Comparison of ENCODE assay signal across 17 cellular contexts in the genomic region with DNA sequence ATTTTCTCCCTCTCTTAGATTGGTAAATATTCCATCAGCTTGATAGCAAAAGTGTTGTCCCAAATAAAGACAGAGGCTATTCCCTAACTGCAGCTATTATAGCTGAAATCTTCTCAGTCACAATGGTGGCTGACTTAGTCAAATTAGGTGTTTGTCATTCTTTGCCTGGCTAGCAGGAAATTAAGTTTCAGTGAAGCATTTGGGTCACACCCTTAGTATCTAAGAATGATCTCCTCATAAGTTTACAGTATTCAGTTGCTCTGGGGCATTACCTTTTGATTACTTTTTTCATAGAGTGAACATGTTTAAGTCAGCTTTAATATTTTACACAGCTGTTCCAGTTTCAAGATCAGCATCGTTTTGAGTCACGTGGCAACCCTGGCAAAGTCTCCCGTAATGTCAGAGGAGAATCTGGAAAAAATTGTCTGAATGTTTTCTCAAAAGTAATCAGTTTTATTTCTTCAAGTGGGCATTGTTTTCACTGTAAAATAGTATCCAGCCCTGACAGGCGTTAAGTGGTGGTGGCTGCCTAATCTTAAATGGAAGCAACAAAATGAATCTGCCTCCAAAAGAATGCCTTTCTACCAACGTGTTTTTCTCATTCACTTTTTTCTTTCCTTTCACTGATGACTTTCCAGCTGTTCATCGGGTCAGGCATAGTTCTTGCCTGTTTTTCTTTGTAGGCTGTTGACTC.
DNase-seq lines count a peak whose midpoint lies in the region; ATAC-seq, FAIRE-seq and TF ChIP-seq lines count a peak whose summit lies in the region.
"Had no signal": no experiment of that assay in that cellular context is flagged by ENCODE, and none has a peak within 500 bp of the region (broad histone marks: within the 10 kb centered on the region; RNA-seq: fewer than 3 reads in every experiment).

No MANE protein-coding gene starts in this region.

- peak overlapping the region; percentile 1; the same call in 1 of the 3 replicates for H2BK15ac ChIP-seq in IMR-90 (ENCODE audit: low read depth, low read length)

- H3K4me3 ChIP-seq in IMR-90 (ENCODE audit: insufficient read depth, low read depth, low read length) = no peak overlapping the region
- no peak overlapping the region for H3K4me3 ChIP-seq in bronchial epithelial cell (ENCODE audit: low read depth, low read length)
- H3K4me3 ChIP-seq in hepatocyte = no peak overlapping the region
- peak overlapping the region; percentile 51 for H3K4me3 ChIP-seq in skeletal muscle satellite cell (ENCODE audit: low read length)

- intact Hi-C loops in IMR-90 (cut with micrococcal nuclease) = no loop called here

- no peak overlapping the region for H3K18ac ChIP-seq in IMR-90 (ENCODE audit: low read depth, low read length)

- H2AK5ac ChIP-seq in IMR-90 (ENCODE audit: low read depth, low read length) = no peak overlapping the region

- no peak overlapping the region for H3K56ac ChIP-seq in IMR-90 (ENCODE audit: extremely low read depth, insufficient read depth, low read length)

- no peak for TF ChIP-seq RAD21 in IMR-90 (IDR thresholded peaks at IDR 0.05; ENCODE audit: low read length)

- dilution Hi-C loops in IMR-90 (cut with HindIII; ENCODE audit: low sequenced_read_pairs, unreplicated experiment) = no loop called here

- DNase-seq in IMR-90 = peak; percentile 13
- DNase-seq in bronchial epithelial cell (ENCODE audit: low read depth) = peak; percentile 49
- no peak for DNase-seq in hepatocyte (ENCODE audit: low spot score)
- DNase-seq in SHP77 (lab: John Stamatoyannopoulos, UW) = no peak
- no peak for DNase-seq in DMS79 treated with DMSO at 0.1 percent for 48 hours (lab: John Stamatoyannopoulos, UW)
- DNase-seq in DMS153 (lab: John Stamatoyannopoulos, UW) = no peak
- DNase-seq in dedifferentiated amniotic fluid mesenchymal stem cell (ENCODE audit: extremely low spot score) = no peak
- DNase-seq: activated CD8-positive, alpha-beta memory T cell treated with anti-CD3 and anti-CD28 coated beads, Interleukin-2, amount 50 U/mL, for 4 hours; cerebellar nuclear complex; DMS79; erythroblast; KBM-7; NCI-H1436 treated with DMSO at 0.1 percent for 48 hours; OCI-M1 had no signal

- no peak for TF ChIP-seq POLR2A in IMR-90 (IDR thresholded peaks at IDR 0.05; ENCODE audit: low read depth, low read length)

- no peaks in the 10 kb centered on the region for H3K9me2 ChIP-seq in hepatocyte (replicated peaks; ENCODE audit: insufficient read depth)

- H3K4me1 ChIP-seq in IMR-90 (ENCODE audit: control insufficient read depth, insufficient read depth, low read length) (no peaks in the 10 kb centered on the region), hepatocyte (ENCODE audit: insufficient read depth) (peaks cover 8% of the 10 kb centered on the region), skeletal muscle satellite cell (ENCODE audit: control insufficient read depth, insufficient read depth, low read length) (peaks cover 18% of the 10 kb centered on the region)
- H3K4me1 ChIP-seq: parathyroid adenoma had no signal

- H4K91ac ChIP-seq in IMR-90 (ENCODE audit: insufficient read depth, low read depth, low read length) = no peak overlapping the region

- peak overlapping the region; percentile 69 for H2BK120ac ChIP-seq in IMR-90 (ENCODE audit: low read depth, low read length)

- no peak overlapping the region for H4K5ac ChIP-seq in IMR-90 (ENCODE audit: low read depth, low read length)

- WGBS in IMR-90 (ENCODE audit: extremely low coverage in 2 of 2, insufficient read length in 1 of 2), 2 experiments = 40% methylated on average over 1 of the region's 6 CpGs; no CpG with 5 or more reads in 1 of the 2 experiments
- 50% methylated on average over 6 of the region's 6 CpGs for WGBS in hepatocyte (ENCODE audit: low lambda C conversion rate, missing lambda C conversion rate)

- CTCF ChIA-PET in IMR-90 (lab: Yijun Ruan, JAX) = no interaction called here

- BruUV-seq in IMR-90 (replicated peaks; lab: Mats Ljungman, UMichigan) = no TSS peak

- H3K27me3 ChIP-seq in IMR-90 (ENCODE audit: control insufficient read depth, insufficient read depth, low read length) (no peaks in the 10 kb centered on the region), bronchial epithelial cell (ENCODE audit: control insufficient read depth, insufficient read depth, low read length) (no peaks in the 10 kb centered on the region), hepatocyte (no peaks in the 10 kb centered on the region), skeletal muscle satellite cell (ENCODE audit: control insufficient read depth, insufficient read depth, low read length) (no peaks in the 10 kb centered on the region)

- H2BK20ac ChIP-seq in IMR-90 (ENCODE audit: low read depth, low read length) = peak overlapping the region; percentile 68

- H3K4me2 ChIP-seq in IMR-90 (ENCODE audit: low read depth, low read length) (peak overlapping the region; percentile 3; the same call in 1 of the 2 replicates), hepatocyte (peak overlapping the region; percentile 43), skeletal muscle satellite cell (ENCODE audit: low read length) (peak overlapping the region; percentile 52)

- H3K9me3 ChIP-seq in IMR-90 (ENCODE audit: control insufficient read depth, insufficient read depth, low read length) (no peaks in the 10 kb centered on the region), hepatocyte (ENCODE audit: low read depth) (no peaks in the 10 kb centered on the region), skeletal muscle satellite cell (replicated peaks; ENCODE audit: low read length) (no peaks in the 10 kb centered on the region)

- no peak overlapping the region; the same call in 1 of the 2 replicates for H3K14ac ChIP-seq in IMR-90 (replicated peaks; ENCODE audit: low read depth, low read length)

- H4K20me1 ChIP-seq in IMR-90 (ENCODE audit: insufficient read depth, low read length) = no peaks in the 10 kb centered on the region
- no peaks in the 10 kb centered on the region for H4K20me1 ChIP-seq in hepatocyte (ENCODE audit: insufficient read depth, poor library complexity, severe bottlenecking)

- H4K8ac ChIP-seq in IMR-90 (ENCODE audit: low read depth in 2 of 2, low read length in 2 of 2) = peak overlapping the region in 1 of 2 experiments; percentile 27; a peak in 1 of 4 replicates

- no peak overlapping the region for H2AK9ac ChIP-seq in IMR-90 (replicated peaks; ENCODE audit: low read depth, low read length, poor library complexity)

- H3K9ac ChIP-seq in IMR-90 (ENCODE audit: low read depth, low read length) (no peak overlapping the region), skeletal muscle satellite cell (ENCODE audit: low read depth, low read length) (no peak overlapping the region)
- H3K9ac ChIP-seq: parathyroid adenoma had no signal

- no peak for TF ChIP-seq CTCF in IMR-90 (conservative IDR thresholded peaks at IDR 0.05; ENCODE audit: low read depth, low read length)
- no peak for TF ChIP-seq CTCF in bronchial epithelial cell (IDR thresholded peaks at IDR 0.05; ENCODE audit: insufficient read depth, low read length, severe bottlenecking)
- TF ChIP-seq CTCF in hepatocyte (IDR thresholded peaks at IDR 0.05; ENCODE audit: poor library complexity) = no peak

- H3K27ac ChIP-seq in IMR-90 (ENCODE audit: insufficient read depth, low read length) = no peak overlapping the region
- H3K27ac ChIP-seq in hepatocyte = no peak overlapping the region
- H3K27ac ChIP-seq: C4-2B, parathyroid adenoma had no signal

- POLR2A ChIA-PET in IMR-90 (lab: Charles Lee; ENCODE audit: unreplicated experiment) = no interaction called here

- H3K36me3 ChIP-seq in IMR-90 (ENCODE audit: control insufficient read depth, insufficient read depth, low read length) (no peaks in the 10 kb centered on the region), bronchial epithelial cell (ENCODE audit: control insufficient read depth, insufficient read depth, low read length) (no peaks in the 10 kb centered on the region), hepatocyte (replicated peaks; ENCODE audit: insufficient read depth, low read depth) (no peaks in the 10 kb centered on the region), skeletal muscle satellite cell (ENCODE audit: insufficient read depth, low read length) (no peaks in the 10 kb centered on the region)

- H3K79me2 ChIP-seq in hepatocyte = no peaks in the 10 kb centered on the region
- H3K79me2 ChIP-seq: parathyroid adenoma had no signal

- in situ Hi-C loops in IMR-90 (cut with MboI; ENCODE audit: low sequenced_read_pairs) = no loop called here

- H2AFZ ChIP-seq in IMR-90 (replicated peaks; ENCODE audit: low read length, poor library complexity) = no peak overlapping the region
- no peak overlapping the region for H2AFZ ChIP-seq in hepatocyte
- H2AFZ ChIP-seq: parathyroid adenoma had no signal

- no peak for FAIRE-seq in bronchial epithelial cell (lab: Jason Lieb, UNC)

- no peak overlapping the region for H2BK5ac ChIP-seq in IMR-90 (ENCODE audit: low read depth, low read length, poor library complexity, severe bottlenecking)

- H3K4ac ChIP-seq in IMR-90 (ENCODE audit: low read depth, low read length) = no peak overlapping the region; the same call in 1 of the 2 replicates

- H3K23ac ChIP-seq in IMR-90 (ENCODE audit: low read depth, low read length) = no peak overlapping the region

- no peaks in the 10 kb centered on the region for H3K9me1 ChIP-seq in IMR-90 (ENCODE audit: insufficient read depth, low read length)

- H3K79me1 ChIP-seq in IMR-90 (ENCODE audit: low read depth in 1 of 2, low read length in 2 of 2) = no peaks in the 10 kb centered on the region

- ATAC-seq in IMR-90 (ENCODE audit: low read depth) = peak; percentile 27; the same call in 1 of the 2 replicates

TF ChIP-seq in IMR-90, 13 proteins besides CTCF, POLR2A, EP300 and RAD21:
- TF ChIP-seq RFX5 (IDR thresholded peaks at IDR 0.05; ENCODE audit: low read depth, low read length) = no peak
- TF ChIP-seq, protein P1, sequence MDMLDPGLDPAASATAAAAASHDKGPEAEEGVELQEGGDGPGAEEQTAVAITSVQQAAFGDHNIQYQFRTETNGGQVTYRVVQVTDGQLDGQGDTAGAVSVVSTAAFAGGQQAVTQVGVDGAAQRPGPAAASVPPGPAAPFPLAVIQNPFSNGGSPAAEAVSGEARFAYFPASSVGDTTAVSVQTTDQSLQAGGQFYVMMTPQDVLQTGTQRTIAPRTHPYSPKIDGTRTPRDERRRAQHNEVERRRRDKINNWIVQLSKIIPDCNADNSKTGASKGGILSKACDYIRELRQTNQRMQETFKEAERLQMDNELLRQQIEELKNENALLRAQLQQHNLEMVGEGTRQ (IDR thresholded peaks at IDR 0.05; ENCODE audit: low read depth, low read length) = peak; percentile 75

Comparison
In these comparisons a context has a peak if more than half of its experiments do, and no peak if none do; other contexts are left out.
1. DNase-seq: peak in IMR-90 (single experiment) and bronchial epithelial cell (single experiment); none in hepatocyte (single experiment), SHP77 (0 of 2), DMS79 treated with DMSO at 0.1 percent for 48 hours (single experiment), DMS153 (single experiment) and dedifferentiated amniotic fluid mesenchymal stem cell (single experiment).
2. Peak in every context shown above with its lines, with median percentiles within 50 percentile points of each other: H3K4me2 ChIP-seq.